ENCODE assay signal across 38 cellular contexts in genomic region chr3:148809835-148810234, GRCh38. TPM values are rescaled to one million over a fixed set of nuclear protein-coding genes. Genes with fewer than 3 reads are reported as not detected.
"Had no signal": no experiment of that assay in that cellular context is flagged by ENCODE, and none has a peak within 500 bp of the region (broad histone marks: within the 10 kb centered on the region; RNA-seq: fewer than 3 reads in every experiment).

No MANE protein-coding gene starts in this region.

- H3K9me3 ChIP-seq: adrenal gland, ascending aorta, breast epithelium had no signal

- FAIRE-seq: astrocyte, bronchial epithelial cell had no signal

- H3K4me3 ChIP-seq: adrenal gland, ascending aorta, breast epithelium, cardiac muscle cell had no signal

- H3K27me3 ChIP-seq: adrenal gland, ascending aorta, brain microvascular endothelial cell, breast epithelium, cardiac muscle cell had no signal

- H3K36me3 ChIP-seq: adrenal gland, ascending aorta, brain microvascular endothelial cell, breast epithelium, cardiac muscle cell had no signal

- H3K4me1 ChIP-seq: adrenal gland, ascending aorta, breast epithelium had no signal

- DNase-seq: activated effector memory CD4-positive, alpha-beta T cell treated with anti-CD3 and anti-CD28 coated beads, Interleukin-2, amount 50 U/mL, for 16 hours; activated effector memory CD4-positive, alpha-beta T cell treated with Interleukin-2 at 50 U/mL for 16 hours; activated gamma-delta T cell; activated gamma-delta T cell treated with Interleukin-2 at 50 U/mL for 16 hours; activated naive CD4-positive, alpha-beta T cell; activated naive CD4-positive, alpha-beta T cell treated with anti-CD3 and anti-CD28 coated beads for 36 hours; activated naive CD4-positive, alpha-beta T cell treated with anti-CD3 and anti-CD28 coated beads, Interleukin-2, amount 10 ng/mL, durations not matched to agents 7 days and 5 days; activated naive CD4-positive, alpha-beta T cell treated with anti-CD3 and anti-CD28 coated beads, Interleukin-2, amount 50 U/mL, for 16 hours; activated naive CD4-positive, alpha-beta T cell treated with Interleukin-2 at 50 U/mL for 16 hours; activated naive CD8-positive, alpha-beta T cell treated with anti-CD3 and anti-CD28 coated beads for 36 hours; activated naive CD8-positive, alpha-beta T cell treated with anti-CD3 and anti-CD28 coated beads, Interleukin-2, amount 10 ng/mL, durations not matched to agents 7 days and 5 days; activated naive CD8-positive, alpha-beta T cell treated with anti-CD3 and anti-CD28 coated beads, Interleukin-2, amount 50 U/mL, for 24 hours; activated T-cell treated with anti-CD3 and anti-CD28 coated beads, Interleukin-2, amount 50 U/mL, for 1 hour; activated T-cell treated with anti-CD3 and anti-CD28 coated beads, Interleukin-2, amount 50 U/mL, for 24 hours; activated T-cell treated with anti-CD3 and anti-CD28 coated beads, Interleukin-2, amount 50 U/mL, for 4 hours; activated T-cell treated with anti-CD3 and anti-CD28 coated beads, Interleukin-2, amount 50 U/mL, for 48 hours; activated T-cell treated with anti-CD3 and anti-CD28 coated beads, Interleukin-2, amount 50 U/mL, for 72 hours; adrenal gland; amniotic stem cell; amygdala; anterior cingulate cortex; aorta; brain microvascular endothelial cell; caudate nucleus; central memory CD4-positive, alpha-beta T cell; cerebellar nuclear complex had no signal

- H3K27ac ChIP-seq: adrenal gland, ascending aorta, brain microvascular endothelial cell, breast epithelium, cardiac muscle cell had no signal

- ATAC-seq: activated naive CD4-positive, alpha-beta T cell treated with anti-CD3 and anti-CD28 coated beads, Interleukin-2, amount 50 U/mL, for 72 hours; activated naive CD8-positive, alpha-beta T cell treated with anti-CD3 and anti-CD28 coated beads, Interleukin-2, amount 50 U/mL, for 24 hours; activated T-cell treated with anti-CD3 and anti-CD28 coated beads, Interleukin-2, amount 50 U/mL, for 4 hours; activated T-cell treated with anti-CD3 and anti-CD28 coated beads, Interleukin-2, amount 50 U/mL, for 72 hours; activated T-helper 17 cell treated with anti-CD3 and anti-CD28 coated beads, Interleukin-2, amount 50 U/mL, for 72 hours had no signal

RNA-seq across cellular contexts. Expression of gene CPB1, which starts 17.8 kb away (rescaled TPM):
- total RNA-seq: activated naive CD4-positive, alpha-beta T cell treated with anti-CD3 and anti-CD28 coated beads for 36 hours; activated naive CD4-positive, alpha-beta T cell treated with anti-CD3 and anti-CD28 coated beads, Interleukin-2, amount 50 U/mL, for 72 hours; activated naive CD8-positive, alpha-beta T cell treated with anti-CD3 and anti-CD28 coated beads for 36 hours; activated naive CD8-positive, alpha-beta T cell treated with anti-CD3 and anti-CD28 coated beads, Interleukin-2, amount 10 ng/mL, durations not matched to agents 7 days and 5 days; activated T-cell treated with anti-CD3 and anti-CD28 coated beads, Interleukin-2, amount 50 U/mL, for 72 hours; activated T-helper 1 cell treated with anti-CD3 and anti-CD28 coated beads, Interleukin-12 subunit alpha, Interleukin-12 subunit beta, Interleukin-2, Interleukin-4 antibody, amounts not matched to agents 30 ng/mL and 10 ng/mL and 1 ng/mL, durations not matched to agents 14 hours and 24 hours and 36 hours; activated T-helper 17 cell treated with anti-CD3 and anti-CD28 coated beads, Interleukin-2, amount 50 U/mL, for 72 hours; activated T-helper 2 cell treated with anti-CD3 and anti-CD28 coated beads, Interferon-gamma antibody, Interleukin-2, Interleukin-4, amounts not matched to agents 10 μg/mL and 5 μg/mL and 100 μg/mL, durations not matched to agents 14 hours and 24 hours and 36 hours; astrocyte; bronchial epithelial cell; cardiac muscle cell; cardiac septum; cerebellum; chondrocyte had no signal
- polyA plus RNA-seq: cardiac muscle cell had no signal

RNA-seq across cellular contexts. Expression of gene CPA3, which starts 55.3 kb away (rescaled TPM):
- total RNA-seq: activated naive CD4-positive, alpha-beta T cell treated with anti-CD3 and anti-CD28 coated beads for 36 hours; activated naive CD8-positive, alpha-beta T cell treated with anti-CD3 and anti-CD28 coated beads for 36 hours; activated naive CD8-positive, alpha-beta T cell treated with anti-CD3 and anti-CD28 coated beads, Interleukin-2, amount 10 ng/mL, durations not matched to agents 7 days and 5 days; activated T-cell treated with anti-CD3 and anti-CD28 coated beads, Interleukin-2, amount 50 U/mL, for 72 hours; activated T-helper 1 cell treated with anti-CD3 and anti-CD28 coated beads, Interleukin-12 subunit alpha, Interleukin-12 subunit beta, Interleukin-2, Interleukin-4 antibody, amounts not matched to agents 30 ng/mL and 10 ng/mL and 1 ng/mL, durations not matched to agents 14 hours and 24 hours and 36 hours; activated T-helper 17 cell treated with anti-CD3 and anti-CD28 coated beads, Interleukin-2, amount 50 U/mL, for 72 hours; activated T-helper 2 cell treated with anti-CD3 and anti-CD28 coated beads, Interferon-gamma antibody, Interleukin-2, Interleukin-4, amounts not matched to agents 10 μg/mL and 5 μg/mL and 100 μg/mL, durations not matched to agents 14 hours and 24 hours and 36 hours; ascending aorta; astrocyte; bronchial epithelial cell; cardiac muscle cell; chondrocyte had no signal
- polyA plus RNA-seq: cardiac muscle cell had no signal
